8 cellular contexts compared by ENCODE assay signal in the genomic region with DNA sequence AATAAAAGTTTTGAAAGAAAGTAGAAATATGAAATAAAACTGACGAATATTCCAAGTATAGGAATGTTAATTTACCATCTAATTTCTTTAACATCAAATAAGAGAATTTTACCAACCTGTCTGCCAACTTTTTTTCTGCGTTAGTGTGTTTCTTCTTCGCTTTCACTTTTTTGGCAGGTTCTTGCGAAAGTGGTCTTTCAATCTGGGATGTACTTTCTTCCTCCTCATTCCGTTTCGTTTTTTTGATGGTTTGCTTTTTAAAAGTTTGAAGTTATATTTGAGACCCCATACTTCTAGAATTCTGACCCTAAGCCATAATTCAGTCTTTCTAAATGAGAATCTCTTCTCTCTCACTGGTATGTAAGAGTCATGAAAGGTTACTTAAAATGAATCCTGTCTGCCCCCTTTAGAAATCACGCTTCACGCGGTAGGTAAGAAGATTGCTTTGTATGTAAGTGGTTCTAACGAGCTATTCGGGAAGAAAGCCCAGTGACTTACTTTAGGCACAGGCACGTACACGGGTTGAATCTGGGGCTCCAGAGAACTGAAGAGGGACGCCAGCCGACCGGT. TPM values are rescaled to one million over a fixed set of nuclear protein-coding genes. Genes with fewer than 3 reads are reported as not detected.
DNase-seq lines count a peak whose midpoint lies in the region; ATAC-seq and TF ChIP-seq lines count a peak whose summit lies in the region.

No MANE protein-coding gene starts in this region.

- peaks cover 43% of the 10 kb centered on the region for H3K79me2 ChIP-seq in GM23338 (replicated peaks; ENCODE audit: insufficient read depth)
- H3K79me2 ChIP-seq in MM.1S (ENCODE audit: low read length): peaks cover 49% of the 10 kb centered on the region

- H3K27ac Mint-ChIP-seq in GM23338: peak overlapping the region; percentile 95

- H2AFZ ChIP-seq in GM23338 (peak overlapping the region; percentile 69; the same call in 1 of the 2 replicates), MM.1S (ENCODE audit: low read length) (peak overlapping the region; percentile 77)

- WGBS in adrenal gland, 4 donors: 4 to 10% (median 6%) methylated on average over 11 to 16 of the region's 16 CpGs
- 6 to 11% (median 7%) methylated on average over 16 of the region's 16 CpGs for WGBS in spleen, 5 donors

- peak overlapping the region; percentile 77 for H3K9ac ChIP-seq in MM.1S (ENCODE audit: low read length)

- H3K4me3 ChIP-seq in GM23338 (peak overlapping the region; percentile 77), MM.1S (ENCODE audit: low read length) (peak overlapping the region; percentile 82), adrenal gland (peak overlapping the region in 3 of 4 donors; percentile 48 to 86 (median 62)), iPS-11a (ENCODE audit: low read depth, low read length) (peak overlapping the region; percentile 99), spleen (peak overlapping the region; percentile 64 to 94 (median 78))

- ATAC-seq in GM23338: peak; percentile 21; the same call in 2 of the 3 replicates

- H3K27me3 ChIP-seq in GM23338 (ENCODE audit: insufficient read depth): no peaks in the 10 kb centered on the region
- no peaks in the 10 kb centered on the region for H3K27me3 ChIP-seq in MM.1S (replicated peaks; ENCODE audit: insufficient read depth, low read length)
- no peaks in the 10 kb centered on the region for H3K27me3 ChIP-seq in adrenal gland
- H3K27me3 ChIP-seq in spleen (replicated peaks in 1 of 7): no peaks in the 10 kb centered on the region

- peaks cover 16% of the 10 kb centered on the region; the same call in 2 of the 3 replicates for H3K36me3 Mint-ChIP-seq in GM23338 (ENCODE audit: low read depth)

- H3K9me3 Mint-ChIP-seq in GM23338: no peaks in the 10 kb centered on the region

- H3K9me2 ChIP-seq in GM23338 (ENCODE audit: insufficient read depth) (no peaks in the 10 kb centered on the region), MM.1S (replicated peaks; ENCODE audit: insufficient read depth, low read length) (no peaks in the 10 kb centered on the region)

- H3K4me2 ChIP-seq in GM23338 (peak overlapping the region; percentile 85), MM.1S (ENCODE audit: low read depth, low read length) (peak overlapping the region; percentile 69)

- H3K36me3 ChIP-seq in GM23338 (ENCODE audit: insufficient read depth): peaks cover 23% of the 10 kb centered on the region
- H3K36me3 ChIP-seq in MM.1S (replicated peaks; ENCODE audit: insufficient read depth, low read length): 0 out of 2 replicates have a peak, but pooled peaks cover 3% of the 10 kb centered on the region
- peaks cover 0 to 25% of the 10 kb centered on the region in 2 donors for H3K36me3 ChIP-seq in adrenal gland (replicated peaks in 1 of 2)
- H3K36me3 ChIP-seq in spleen: peaks cover 0 to 47% (median 30%) of the 10 kb centered on the region in 6 donors

- H3K4me1 Mint-ChIP-seq in GM23338: peaks cover 6% of the 10 kb centered on the region; the same call in 2 of the 3 replicates

- TF ChIP-seq POLR2A in adrenal gland (IDR thresholded peaks at IDR 0.05) (no peak), spleen (IDR thresholded peaks at IDR 0.05) (no peak)

- H3K4me1 ChIP-seq in GM23338 (ENCODE audit: insufficient read depth) (peaks cover 8% of the 10 kb centered on the region; the same call in 1 of the 2 replicates), MM.1S (ENCODE audit: low read length) (peaks cover 8% of the 10 kb centered on the region; the same call in 1 of the 2 replicates), adrenal gland (replicated peaks in 1 of 2) (peaks cover 4 to 10% of the 10 kb centered on the region in 2 donors), spleen (peaks cover 8 to 60% (median 36%) of the 10 kb centered on the region in 6 donors)

- DNase-seq in NCI-H2107 (lab: John Stamatoyannopoulos, UW): peak; percentile 43
- DNase-seq in NCI-H2107 treated with DMSO at 0.1 percent for 48 hours (lab: John Stamatoyannopoulos, UW; ENCODE audit: unreplicated experiment): no peak
- DNase-seq in GM23338 (ENCODE audit: low spot score): peak; percentile 52
- peak; percentile 81 for DNase-seq in MM.1S
- DNase-seq in adrenal gland: no peak
- no peak for DNase-seq in spleen
- no peak for DNase-seq in NCI-H146 treated with DMSO at 0.1 percent for 48 hours (lab: John Stamatoyannopoulos, UW; ENCODE audit: unreplicated experiment)

- peaks cover 9% of the 10 kb centered on the region for H3K27me3 Mint-ChIP-seq in GM23338 (ENCODE audit: insufficient read depth, low read depth, poor library complexity)

- peak overlapping the region; percentile 22; the same call in 1 of the 2 replicates for H3K27ac ChIP-seq in GM23338 (ENCODE audit: low read depth)
- peak overlapping the region; percentile 63 for H3K27ac ChIP-seq in MM.1S (ENCODE audit: low read length)
- peak overlapping the region; percentile 64 to 95 (median 84) for H3K27ac ChIP-seq in adrenal gland
- H3K27ac ChIP-seq in spleen: peak overlapping the region; percentile 77 to 98 (median 94)

- TF ChIP-seq CTCF in GM23338 (conservative IDR thresholded peaks at IDR 0.05; ENCODE audit: low read depth in 2 of 2) (no peak), MM.1S (IDR thresholded peaks at IDR 0.05; ENCODE audit: low read length) (no peak), adrenal gland (IDR thresholded peaks at IDR 0.05) (no peak), spleen (IDR thresholded peaks at IDR 0.05 in 8 of 11, conservative IDR thresholded peaks at IDR 0.05 in 3 of 11) (no peak)

- peaks cover 13% of the 10 kb centered on the region; the same call in 1 of the 2 replicates for H4K20me1 ChIP-seq in GM23338 (replicated peaks; ENCODE audit: insufficient read depth)
- H4K20me1 ChIP-seq in MM.1S (ENCODE audit: insufficient read depth, low read length): no peaks in the 10 kb centered on the region

- H3F3A ChIP-seq in GM23338 (replicated peaks; ENCODE audit: low read depth): no peaks in the 10 kb centered on the region; the same call in 1 of the 2 replicates
- 0 out of 2 replicates have a peak, but pooled peaks cover 8% of the 10 kb centered on the region for H3F3A ChIP-seq in MM.1S (ENCODE audit: insufficient read depth, low read length)

- intact Hi-C loops in adrenal gland (cut with DNase I) (no loop called here), spleen (cut with DNase I; ENCODE audit: low total_unique reads) (no loop called here)

- no peaks in the 10 kb centered on the region for H3K9me3 ChIP-seq in MM.1S (replicated peaks; ENCODE audit: insufficient read depth, low read length)
- no peaks in the 10 kb centered on the region for H3K9me3 ChIP-seq in adrenal gland (replicated peaks in 1 of 3)
- H3K9me3 ChIP-seq in spleen: no peaks in the 10 kb centered on the region

- H3K4me3 Mint-ChIP-seq in GM23338: peak overlapping the region; percentile 95

RNA-seq across cellular contexts. Expression of gene RBM34, which starts 0.6 kb away (rescaled TPM):
- 51.8 and 55.1 TPM in 2 replicates for total RNA-seq in GM23338 (2014; rRNA removed; shearing (Covaris generic))
- polyA plus RNA-seq in GM23338 (2016; fragmentation: Nextera tagmentation; extraction: Ambion mirVana): 177 and 197 TPM in 2 replicates
- 10 to 100 TPM; 16.6 to 82.8 (median 45.8) TPM for total RNA-seq in adrenal gland
- polyA plus RNA-seq in adrenal gland: 100 to 1,000 TPM; 103 to 181 (median 111) TPM
- 10 to 100 TPM; 24.7 to 58.8 (median 52.4) TPM for total RNA-seq in spleen
- 100 to 1,000 TPM in 1 of 3 donors, 10 to 100 TPM in 2; 74.9 to 107 (median 87.7) TPM for polyA plus RNA-seq in spleen

RNA-seq across cellular contexts. Expression of gene TOMM20, which starts 31.8 kb away (rescaled TPM):
- 138 and 159 TPM in 2 replicates for total RNA-seq in GM23338 (2014; rRNA removed; shearing (Covaris generic))
- polyA plus RNA-seq in GM23338 (2016; fragmentation: Nextera tagmentation; extraction: Ambion mirVana): 116 and 138 TPM in 2 replicates
- total RNA-seq in adrenal gland: 100 to 1,000 TPM in 5 of 8 donors, 10 to 100 TPM in 3; 84.5 to 144 (median 121) TPM
- 100 to 1,000 TPM in 1 of 3 donors, 10 to 100 TPM in 2; 61.7 to 116 (median 62.7) TPM for polyA plus RNA-seq in adrenal gland
- 10 to 100 TPM; 59.6 to 79.9 (median 68.9) TPM for total RNA-seq in spleen
- 10 to 100 TPM; 46.6 to 56.8 (median 47.6) TPM for polyA plus RNA-seq in spleen

Comparison
In these comparisons a context has a peak if more than half of its experiments do, and no peak if none do; other contexts are left out.
1. DNase-seq: peak in NCI-H2107 (single experiment), GM23338 (single experiment) and MM.1S (single experiment); none in NCI-H2107 treated with DMSO at 0.1 percent for 48 hours (single experiment), adrenal gland (0 of 7), spleen (single experiment) and NCI-H146 treated with DMSO at 0.1 percent for 48 hours (single experiment).
2. H3K27ac ChIP-seq: peak in every context shown above with its lines; median percentile 94 in spleen; 84 in adrenal gland; 63 in MM.1S; 22 in GM23338.
3. Peak in every context shown above with its lines, with median percentiles within 50 percentile points of each other: H3K4me3 ChIP-seq.